In the genomic region with DNA sequence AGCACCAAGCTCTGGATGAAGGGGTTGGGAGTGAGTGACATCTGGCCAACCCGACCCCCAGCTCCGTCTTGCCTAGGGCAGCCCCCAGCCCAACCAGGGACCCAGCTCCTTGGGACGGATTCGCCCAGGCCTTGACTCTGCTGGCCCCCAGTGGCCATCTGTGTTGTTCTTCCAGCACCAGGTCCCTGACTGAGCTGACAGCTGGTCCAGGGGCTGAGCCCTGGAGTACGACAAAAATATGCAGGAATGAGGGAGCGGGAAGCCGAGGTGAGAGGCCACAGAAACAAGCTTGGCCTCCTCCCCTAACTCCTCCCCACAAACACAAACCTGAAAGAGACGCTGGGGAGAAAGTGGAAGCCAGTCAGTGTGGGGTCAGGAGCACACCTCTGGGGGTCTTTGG, we compare ENCODE assay signal across 9 cellular contexts. TPM values are rescaled to one million over a fixed set of nuclear protein-coding genes. Genes with fewer than 3 reads are reported as not detected.
DNase-seq lines count a peak whose midpoint lies in the region; ATAC-seq, FAIRE-seq and TF ChIP-seq lines count a peak whose summit lies in the region.
"Had no signal": no experiment of that assay in that cellular context is flagged by ENCODE, and none has a peak within 500 bp of the region (broad histone marks: within the 10 kb centered on the region; RNA-seq: fewer than 3 reads in every experiment).

No MANE protein-coding gene starts in this region.

- intact Hi-C loops in psoas muscle (cut with DNase I), result loop anchor here in 1 of 2 donors (10.0 kb wide), 2 partner anchors 911 to 1081 kb away; no protein-coding TSS in a partner anchor

- FAIRE-seq in H54 (lab: Jason Lieb, UNC), result no peak

- no peaks in the 10 kb centered on the region for H3K9me3 ChIP-seq in psoas muscle

- no peaks in the 10 kb centered on the region for H3K4me1 ChIP-seq in psoas muscle

- 15 to 35% (median 18%) methylated on average over 8 of the region's 8 CpGs for WGBS in psoas muscle, 3 donors

- TF ChIP-seq POLR2A in H54 (IDR thresholded peaks at IDR 0.05; ENCODE audit: low read depth, low read length), result no peak

- H3K27ac ChIP-seq in VCaP, result no peak overlapping the region
- no peak overlapping the region for H3K27ac ChIP-seq in psoas muscle

- TF ChIP-seq CTCF in VCaP (conservative IDR thresholded peaks at IDR 0.05) (peak; percentile 94), foreskin fibroblast (IDR thresholded peaks at IDR 0.05; ENCODE audit: low read depth, low read length) (peak; percentile 49), psoas muscle (IDR thresholded peaks at IDR 0.05) (peak; percentile 55)

- ATAC-seq in psoas muscle (peak in 1 of 4 donors; percentile 32), HG03521 (IDR thresholded peaks at IDR 0.05; ENCODE audit: unreplicated experiment) (no peak), HG02759 (IDR thresholded peaks at IDR 0.05; ENCODE audit: unreplicated experiment) (no peak)

- H3K4me3 ChIP-seq in foreskin fibroblast (ENCODE audit: low read depth in 1 of 2, low read length in 2 of 2) (no peak overlapping the region), psoas muscle (no peak overlapping the region)

- DNase-seq in D341Med (ENCODE audit: low spot score), result peak; percentile 79
- DNase-seq in HUDEP-2 (lab: John Stamatoyannopoulos, UW; ENCODE audit: unreplicated experiment in 76 of 76), result peak in 45 of 76 experiments; percentile 5 to 65 (median 30)
- DNase-seq in foreskin fibroblast, result no peak
- no peak for DNase-seq in psoas muscle
- no peak for DNase-seq in H54 (ENCODE audit: insufficient read length, low spot score)

- H3K36me3 ChIP-seq in psoas muscle (ENCODE audit: insufficient read depth in 1 of 2, low read depth in 1 of 2), result no peaks in the 10 kb centered on the region

- H3K27me3 ChIP-seq in psoas muscle (ENCODE audit: insufficient read depth in 3 of 3, low read length in 2 of 3), result peaks cover 0 to 16% (median 2%) of the 10 kb centered on the region in 3 donors

RNA-seq across cellular contexts. Expression of gene PAX7, which starts 55.0 kb away (rescaled TPM):
- total RNA-seq in psoas muscle, result 10 to 100 TPM in 1 of 4 donors, 1 to 10 TPM in 3; 2.6 to 11.7 (median 5.4) TPM
- polyA plus RNA-seq in psoas muscle, result 1 to 10 TPM; 1.7 to 3.3 (median 2.7) TPM
- polyA plus RNA-seq: IgD-negative memory B cell had no signal

Comparison
In these comparisons a context has a peak if more than half of its experiments do, and no peak if none do; other contexts are left out.
1. DNase-seq: peak in D341Med (single experiment) and HUDEP-2 (45 of 76); none in foreskin fibroblast (0 of 2), psoas muscle (0 of 2) and H54 (single experiment).
2. Peak in every context shown above with its lines, with median percentiles within 50 percentile points of each other: CTCF ChIP-seq.